8 cellular contexts compared by ENCODE assay signal in genomic region chr5:180352116-180352975, GRCh38. TPM values are rescaled to one million over a fixed set of nuclear protein-coding genes. Genes with fewer than 3 reads are reported as not detected.
A peak's percentile ranks its signal among the peaks of the same experiment; 100 is the strongest.
DNase-seq lines count a peak whose midpoint lies in the region; ATAC-seq, FAIRE-seq and TF ChIP-seq lines count a peak whose summit lies in the region.

No MANE protein-coding gene starts in this region.

- peak; percentile 66 for DNase-seq in activated CD8-positive, alpha-beta memory T cell treated with anti-CD3 and anti-CD28 coated beads for 24 hours
- no peak for DNase-seq in activated CD8-positive, alpha-beta memory T cell treated with anti-CD3 and anti-CD28 coated beads, Interleukin-2, amount 50 U/mL, for 48 hours
- peak; percentile 10 for DNase-seq in astrocyte (ENCODE audit: low read depth)
- DNase-seq in iPS-NIHi11 (ENCODE audit: low spot score) = peak; percentile 44
- DNase-seq in stimulated activated naive B cell treated with anti-CD40 and anti-IgM and Interleukin-4, amounts not matched to agents 10 μg/mL and 1 μg/mL and 100 μg/mL, for 72 hours = no peak
- no peak for DNase-seq in OCI-LY7 (ENCODE audit: low spot score)
- DNase-seq in GDM1 (lab: John Stamatoyannopoulos, UW) = no peak
- no peak for DNase-seq in GM10266 (ENCODE audit: extremely low spot score)

- H3K79me2 ChIP-seq in astrocyte (ENCODE audit: insufficient read depth, low read length) (peaks cover 53% of the 10 kb centered on the region), OCI-LY7 (ENCODE audit: insufficient read depth, low read depth, low read length) (no peaks in the 10 kb centered on the region)

- no TSS peak for BruUV-seq in OCI-LY7 (replicated peaks; lab: Mats Ljungman, UMichigan)

- H3K9ac ChIP-seq in astrocyte (ENCODE audit: low read length) = peak overlapping the region; percentile 89

- H3K9me3 ChIP-seq in astrocyte (ENCODE audit: insufficient read depth, low read depth, low read length) (no peaks in the 10 kb centered on the region), OCI-LY7 (ENCODE audit: low read length) (no peaks in the 10 kb centered on the region)

- FAIRE-seq in astrocyte (lab: Jason Lieb, UNC) = no peak

- peaks cover 4% of the 10 kb centered on the region for H3K9me3 Mint-ChIP-seq in astrocyte (ENCODE audit: unreplicated experiment)
- H3K9me3 Mint-ChIP-seq in stimulated activated naive B cell treated with anti-CD40 and anti-IgM and Interleukin-4, amounts not matched to agents 10 μg/mL and 1 μg/mL and 100 μg/mL, for 72 hours = no peaks in the 10 kb centered on the region

- H2AFZ ChIP-seq in astrocyte (ENCODE audit: low read depth, low read length) = peak overlapping the region; percentile 60
- no peak overlapping the region for H2AFZ ChIP-seq in OCI-LY7 (ENCODE audit: low read length)

- H3K27ac ChIP-seq in astrocyte (ENCODE audit: low read depth, low read length) (peak overlapping the region; percentile 47), OCI-LY7 (ENCODE audit: low read depth, low read length, poor library complexity, severe bottlenecking) (no peak overlapping the region)

- no peaks in the 10 kb centered on the region for H3K9me2 ChIP-seq in OCI-LY7 (ENCODE audit: insufficient read depth, low read length)

- H3K4me2 ChIP-seq in astrocyte (ENCODE audit: low read length) (peak overlapping the region; percentile 98), OCI-LY7 (ENCODE audit: low read length) (no peak overlapping the region)

- H3K4me3 Mint-ChIP-seq in astrocyte (ENCODE audit: unreplicated experiment) = peak overlapping the region; percentile 88
- peak overlapping the region; percentile 66 to 69 for H3K4me3 Mint-ChIP-seq in stimulated activated naive B cell treated with anti-CD40 and anti-IgM and Interleukin-4, amounts not matched to agents 10 μg/mL and 1 μg/mL and 100 μg/mL, for 72 hours

- peaks cover 46% of the 10 kb centered on the region for H4K20me1 ChIP-seq in astrocyte (ENCODE audit: insufficient read depth, low read length)
- H4K20me1 ChIP-seq in OCI-LY7 (ENCODE audit: insufficient read depth, low read length) = no peaks in the 10 kb centered on the region

- peak overlapping the region; percentile 34 for H3K27ac Mint-ChIP-seq in astrocyte (ENCODE audit: unreplicated experiment)
- H3K27ac Mint-ChIP-seq in stimulated activated naive B cell treated with anti-CD40 and anti-IgM and Interleukin-4, amounts not matched to agents 10 μg/mL and 1 μg/mL and 100 μg/mL, for 72 hours = no peak overlapping the region

- intact Hi-C loops in OCI-LY7 (cut with micrococcal nuclease; ENCODE audit: unreplicated experiment) = no loop called here

- CTCF ChIA-PET in OCI-LY7 (lab: Charles Lee; ENCODE audit: unreplicated experiment) = no interaction called here

- TF ChIP-seq CTCF in astrocyte (IDR thresholded peaks at IDR 0.05; ENCODE audit: insufficient read depth, low read depth, low read length) = no peak
- TF ChIP-seq CTCF in OCI-LY7 (conservative IDR thresholded peaks at IDR 0.05; ENCODE audit: low read length) = no peak
- TF ChIP-seq CTCF in GM10266 (IDR thresholded peaks at IDR 0.05; ENCODE audit: control insufficient read depth, insufficient read depth, low read depth, missing control alignments) = no peak

- H3K4me3 ChIP-seq in astrocyte (ENCODE audit: insufficient read depth, low read depth, low read length) (peak overlapping the region; percentile 75), OCI-LY7 (ENCODE audit: low read depth, low read length, poor library complexity, severe bottlenecking) (no peak overlapping the region)

- H3K27me3 ChIP-seq in astrocyte (ENCODE audit: insufficient read depth, low read length) = no peaks in the 10 kb centered on the region

- H3K36me3 Mint-ChIP-seq in astrocyte (ENCODE audit: low read depth, unreplicated experiment) = no peaks in the 10 kb centered on the region
- H3K36me3 Mint-ChIP-seq in stimulated activated naive B cell treated with anti-CD40 and anti-IgM and Interleukin-4, amounts not matched to agents 10 μg/mL and 1 μg/mL and 100 μg/mL, for 72 hours = no peaks in the 10 kb centered on the region

- peaks cover 25% of the 10 kb centered on the region for H3K27me3 Mint-ChIP-seq in astrocyte (ENCODE audit: low read depth, unreplicated experiment)
- H3K27me3 Mint-ChIP-seq in stimulated activated naive B cell treated with anti-CD40 and anti-IgM and Interleukin-4, amounts not matched to agents 10 μg/mL and 1 μg/mL and 100 μg/mL, for 72 hours = peaks cover 64 to 80% of the 10 kb centered on the region in 2 donors

- POLR2A ChIA-PET in OCI-LY7 (lab: Charles Lee) = interaction anchor here (0.6 kb wide), 1 partner anchor 308 kb away, joined by 6 read pairs; no protein-coding TSS in a partner anchor

- no peak for ATAC-seq in stimulated activated naive B cell treated with anti-CD40 and anti-IgM and Interleukin-4, amounts not matched to agents 10 μg/mL and 1 μg/mL and 100 μg/mL, for 72 hours (replicated peaks)

- H3K4me1 Mint-ChIP-seq in astrocyte (ENCODE audit: low read depth, unreplicated experiment) = peaks cover 7% of the 10 kb centered on the region
- H3K4me1 Mint-ChIP-seq in stimulated activated naive B cell treated with anti-CD40 and anti-IgM and Interleukin-4, amounts not matched to agents 10 μg/mL and 1 μg/mL and 100 μg/mL, for 72 hours = peaks cover 0 to 5% of the 10 kb centered on the region in 2 donors

- H3K36me3 ChIP-seq in astrocyte (ENCODE audit: insufficient read depth, low read length) = no peaks in the 10 kb centered on the region
- no peaks in the 10 kb centered on the region for H3K36me3 ChIP-seq in OCI-LY7 (ENCODE audit: insufficient read depth, low read length)

- H3K4me1 ChIP-seq in astrocyte (ENCODE audit: insufficient read depth, low read length) = peaks cover 30% of the 10 kb centered on the region
- H3K4me1 ChIP-seq in OCI-LY7 (ENCODE audit: insufficient read depth, low read length, poor library complexity, severe bottlenecking) = no peaks in the 10 kb centered on the region

RNA-seq across cellular contexts. Expression of gene GFPT2, which starts 0.8 kb away (rescaled TPM):
- total RNA-seq in astrocyte (14.6 and 19.0 TPM in 2 replicates), OCI-LY7 (2022) (not detected in 2 replicates)
- not detected in 2 replicates for total RNA-seq in OCI-LY7 (2014; rRNA removed; shearing (Covaris generic))

Comparison
In these comparisons a context has a peak if more than half of its experiments do, and no peak if none do; other contexts are left out.
1. DNase-seq: peak in activated CD8-positive, alpha-beta memory T cell treated with anti-CD3 and anti-CD28 coated beads for 24 hours (single experiment), astrocyte (single experiment) and iPS-NIHi11 (single experiment); none in activated CD8-positive, alpha-beta memory T cell treated with anti-CD3 and anti-CD28 coated beads, Interleukin-2, amount 50 U/mL, for 48 hours (single experiment), stimulated activated naive B cell treated with anti-CD40 and anti-IgM and Interleukin-4, amounts not matched to agents 10 μg/mL and 1 μg/mL and 100 μg/mL, for 72 hours (single experiment), OCI-LY7 (single experiment), GDM1 (single experiment) and GM10266 (single experiment).
2. RNA of gene GFPT2, which starts 0.8 kb away (total RNA-seq): 14.6 to 19.0 TPM in astrocyte; not detected in OCI-LY7; every median in the first group is over 10 times any median in the second.